Comparison of ENCODE assay signal across 17 cellular contexts in the genomic region with DNA sequence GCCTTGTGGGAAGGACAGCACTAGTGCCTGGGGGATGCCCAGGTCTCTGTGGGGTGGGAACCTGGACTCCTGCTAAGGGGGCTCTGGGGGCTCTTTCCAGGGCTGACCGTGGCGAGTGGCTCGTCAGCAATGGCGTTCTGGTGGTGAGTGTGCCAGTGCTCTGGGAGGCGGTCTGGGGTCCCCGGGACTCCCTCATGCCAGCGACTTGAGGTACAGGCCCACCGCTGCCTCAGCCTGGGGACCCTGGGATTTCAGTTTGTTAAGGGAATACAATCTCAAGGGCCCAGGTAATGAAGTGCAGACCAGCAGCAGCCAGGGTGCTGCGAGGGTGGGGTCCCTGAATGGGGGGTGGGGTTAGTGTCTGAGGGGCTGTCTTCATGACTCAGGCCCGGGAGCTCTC. TPM values are rescaled to one million over a fixed set of nuclear protein-coding genes. Genes with fewer than 3 reads are reported as not detected.
A peak's percentile ranks its signal among the peaks of the same experiment; 100 is the strongest.
DNase-seq lines count a peak whose midpoint lies in the region; ATAC-seq and TF ChIP-seq lines count a peak whose summit lies in the region.
"Had no signal": no experiment of that assay in that cellular context is flagged by ENCODE, and none has a peak within 500 bp of the region (broad histone marks: within the 10 kb centered on the region; RNA-seq: fewer than 3 reads in every experiment).

No MANE protein-coding gene starts in this region.

- ATAC-seq in HG02973 (IDR thresholded peaks at IDR 0.05; ENCODE audit: unreplicated experiment) (no peak), upper lobe of right lung (no peak), Right ventricle myocardium superior (ENCODE audit: poor library complexity) (no peak)
- ATAC-seq: A549; CD8-positive, alpha-beta T cell had no signal

- H2AK5ac ChIP-seq in mesenchymal stem cell (ENCODE audit: low read length, severe bottlenecking) (no peak overlapping the region), neuronal stem cell (ENCODE audit: low read depth, low read length) (no peak overlapping the region)

- H3K27ac ChIP-seq in BLaER1: peak overlapping the region; percentile 53; the same call in 1 of the 2 replicates
- H3K27ac ChIP-seq in RWPE1: peak overlapping the region; percentile 93
- H3K27ac ChIP-seq in mesenchymal stem cell (ENCODE audit: low read length, poor library complexity, severe bottlenecking): no peak overlapping the region
- no peak overlapping the region for H3K27ac ChIP-seq in neuronal stem cell (replicated peaks; ENCODE audit: low read length)
- no peak overlapping the region for H3K27ac ChIP-seq in upper lobe of right lung
- H3K27ac ChIP-seq in sigmoid colon: no peak overlapping the region
- H3K27ac ChIP-seq: 22Rv1, A549 had no signal

- no peak overlapping the region for H3K23ac ChIP-seq in mesenchymal stem cell (ENCODE audit: low read length in 2 of 2)
- H3K23ac ChIP-seq in neuronal stem cell (ENCODE audit: low read depth, low read length, poor library complexity): no peak overlapping the region

- no peak for TF ChIP-seq POLR2A in sigmoid colon (IDR thresholded peaks at IDR 0.05)

- 96% methylated on average over 10 of the region's 10 CpGs for WGBS in mesenchymal stem cell
- no CpG with 5 or more reads among the region's 10 CpGs for WGBS in neuronal stem cell (ENCODE audit: extremely low coverage in 2 of 2, insufficient read length in 2 of 2, insufficient replicate concordance in 1 of 2), 2 donors
- WGBS in sigmoid colon, 2 donors: 94 to 97% methylated on average over 10 of the region's 10 CpGs

- no peaks in the 10 kb centered on the region for H3K9me3 ChIP-seq in BLaER1
- no peaks in the 10 kb centered on the region for H3K9me3 ChIP-seq in mesenchymal stem cell (ENCODE audit: control insufficient read depth, low read length)
- H3K9me3 ChIP-seq in neuronal stem cell (replicated peaks in 1 of 2; ENCODE audit: control insufficient read depth in 2 of 2, insufficient read depth in 1 of 2, low read depth in 1 of 2, low read length in 2 of 2): no peaks in the 10 kb centered on the region
- H3K9me3 ChIP-seq in upper lobe of right lung: no peaks in the 10 kb centered on the region
- H3K9me3 ChIP-seq in sigmoid colon: no peaks in the 10 kb centered on the region
- H3K9me3 ChIP-seq: A549, Caco-2 had no signal

- no peak overlapping the region for H3K18ac ChIP-seq in mesenchymal stem cell (ENCODE audit: low read depth in 1 of 2, low read length in 2 of 2)
- peak overlapping the region; percentile 6 for H3K18ac ChIP-seq in neuronal stem cell (ENCODE audit: low read length)

- H3K4me1 ChIP-seq in BLaER1 (peaks cover 69% of the 10 kb centered on the region), mesenchymal stem cell (ENCODE audit: control insufficient read depth, insufficient read depth, low read depth, low read length) (peaks cover 1% of the 10 kb centered on the region), neuronal stem cell (ENCODE audit: control insufficient read depth in 2 of 2, insufficient read depth in 1 of 2, low read depth in 1 of 2, low read length in 2 of 2) (no peaks in the 10 kb centered on the region), upper lobe of right lung (peaks cover 12% of the 10 kb centered on the region), sigmoid colon (no peaks in the 10 kb centered on the region)
- H3K4me1 ChIP-seq: A549, Caco-2 had no signal

- no peak overlapping the region for H4K91ac ChIP-seq in mesenchymal stem cell (ENCODE audit: low read length)
- no peak overlapping the region for H4K91ac ChIP-seq in neuronal stem cell (ENCODE audit: low read depth, low read length, poor library complexity)

- no peak for TF ChIP-seq CTCF in RWPE1 (conservative IDR thresholded peaks at IDR 0.05; ENCODE audit: low read depth)
- no peak for TF ChIP-seq CTCF in upper lobe of right lung (IDR thresholded peaks at IDR 0.05)
- no peak for TF ChIP-seq CTCF in sigmoid colon (IDR thresholded peaks at IDR 0.05)

- intact Hi-C loops in upper lobe of right lung (cut with DNase I): no loop called here
- intact Hi-C loops in sigmoid colon (cut with DNase I): no loop called here
- intact Hi-C loops in Right ventricle myocardium superior (cut with DNase I): no loop called here

- TF ChIP-seq EP300 in sigmoid colon (IDR thresholded peaks at IDR 0.05): no peak

- H2BK120ac ChIP-seq in mesenchymal stem cell (ENCODE audit: low read depth, low read length): no peak overlapping the region
- no peak overlapping the region for H2BK120ac ChIP-seq in neuronal stem cell (ENCODE audit: low read depth, low read length)

- H3K36me3 ChIP-seq in BLaER1 (peaks cover 53% of the 10 kb centered on the region), mesenchymal stem cell (ENCODE audit: control insufficient read depth in 1 of 2, insufficient read depth in 2 of 2, low read depth in 1 of 2, low read length in 2 of 2) (peaks cover 2 to 61% of the 10 kb centered on the region in 2 experiments), neuronal stem cell (replicated peaks in 1 of 2; ENCODE audit: control insufficient read depth in 2 of 2, insufficient read depth in 2 of 2, low read length in 2 of 2) (peaks cover 13 to 35% of the 10 kb centered on the region in 2 donors), upper lobe of right lung (peaks cover 55% of the 10 kb centered on the region), sigmoid colon (peaks cover 0 to 73% (median 10%) of the 10 kb centered on the region in 4 donors)

- H3K4me3 ChIP-seq in BLaER1: no peak overlapping the region
- no peak overlapping the region for H3K4me3 ChIP-seq in mesenchymal stem cell (ENCODE audit: insufficient read depth in 1 of 2, low read depth in 1 of 2, low read length in 2 of 2)
- no peak overlapping the region for H3K4me3 ChIP-seq in neuronal stem cell (ENCODE audit: low read length in 2 of 2)
- no peak overlapping the region for H3K4me3 ChIP-seq in upper lobe of right lung
- no peak overlapping the region for H3K4me3 ChIP-seq in sigmoid colon
- H3K4me3 ChIP-seq: A549 had no signal

- H3K14ac ChIP-seq in mesenchymal stem cell (ENCODE audit: low read length in 2 of 2) (no peak overlapping the region), neuronal stem cell (ENCODE audit: low read length) (no peak overlapping the region)

- H3K79me1 ChIP-seq in mesenchymal stem cell (replicated peaks; ENCODE audit: low read length, poor library complexity, severe bottlenecking): no peaks in the 10 kb centered on the region
- peaks cover 7% of the 10 kb centered on the region for H3K79me1 ChIP-seq in neuronal stem cell (ENCODE audit: low read depth, low read length)

- POLR2A ChIA-PET in RWPE1 (lab: Yijun Ruan, JAX; ENCODE audit: low non-redundant PET): no interaction called here

- H4K8ac ChIP-seq in mesenchymal stem cell (ENCODE audit: low read length) (no peak overlapping the region), neuronal stem cell (ENCODE audit: low read depth, low read length) (no peak overlapping the region)

- no peaks in the 10 kb centered on the region for H3K27me3 ChIP-seq in BLaER1
- H3K27me3 ChIP-seq in mesenchymal stem cell (ENCODE audit: control insufficient read depth in 1 of 2, insufficient read depth in 1 of 2, low read length in 2 of 2): no peaks in the 10 kb centered on the region
- H3K27me3 ChIP-seq in neuronal stem cell (ENCODE audit: control insufficient read depth in 3 of 3, insufficient read depth in 3 of 3, low read depth in 1 of 3, low read length in 3 of 3): no peaks in the 10 kb centered on the region
- no peaks in the 10 kb centered on the region for H3K27me3 ChIP-seq in upper lobe of right lung
- H3K27me3 ChIP-seq in sigmoid colon: no peaks in the 10 kb centered on the region

- DNase-seq in RWPE1 (ENCODE audit: low spot score) (no peak), mesenchymal stem cell (no peak), neuronal stem cell (ENCODE audit: low spot score) (no peak), upper lobe of right lung (no peak), sigmoid colon (no peak), Right ventricle myocardium superior (no peak)
- DNase-seq: AML-193; Caco-2; Calu3; CD4-positive, alpha-beta T cell; CD8-positive, alpha-beta T cell; DMS79 treated with DMSO at 0.1 percent for 48 hours; GF-D8 had no signal

- H4K20me1 ChIP-seq in BLaER1: peaks cover 19% of the 10 kb centered on the region; the same call in 1 of the 2 replicates

- H2AFZ ChIP-seq in mesenchymal stem cell (ENCODE audit: low read depth, low read length): no peak overlapping the region
- H2AFZ ChIP-seq in neuronal stem cell (ENCODE audit: low read length): no peak overlapping the region

- H3K9ac ChIP-seq in BLaER1 (peak overlapping the region; percentile 23; the same call in 1 of the 2 replicates), mesenchymal stem cell (ENCODE audit: low read length) (no peak overlapping the region), neuronal stem cell (ENCODE audit: low read depth, low read length, poor library complexity) (peak overlapping the region; percentile 60)

- H3K4ac ChIP-seq in mesenchymal stem cell (ENCODE audit: low read depth in 1 of 2, low read length in 2 of 2): no peak overlapping the region
- no peak overlapping the region for H3K4ac ChIP-seq in neuronal stem cell (ENCODE audit: low read length)

- CTCF ChIA-PET in RWPE1 (lab: Yijun Ruan, JAX): no interaction called here

- H2BK5ac ChIP-seq in mesenchymal stem cell (ENCODE audit: low read depth, low read length, poor library complexity, severe bottlenecking) (no peak overlapping the region), neuronal stem cell (ENCODE audit: low read length) (peak overlapping the region; percentile 42)

- H2BK12ac ChIP-seq in mesenchymal stem cell (ENCODE audit: low read length in 2 of 2) (no peak overlapping the region), neuronal stem cell (ENCODE audit: low read length) (no peak overlapping the region)

- H2BK15ac ChIP-seq in mesenchymal stem cell (ENCODE audit: low read depth, poor library complexity, severe bottlenecking) (peak overlapping the region; percentile 8), neuronal stem cell (ENCODE audit: low read length) (no peak overlapping the region)

- H3K4me2 ChIP-seq in BLaER1: peak overlapping the region; percentile 73
- H3K4me2 ChIP-seq in mesenchymal stem cell (ENCODE audit: low read length, poor library complexity, severe bottlenecking): no peak overlapping the region
- H3K4me2 ChIP-seq in neuronal stem cell (ENCODE audit: insufficient read depth, low read length, poor library complexity, severe bottlenecking): no peak overlapping the region
- H3K4me2 ChIP-seq: A549 had no signal

RNA-seq across cellular contexts. Expression of a gene that starts 2.5 kb away (rescaled TPM):
- 3.3 TPM for polyA plus RNA-seq in mesenchymal stem cell (2013, experiment 1 of 2)
- polyA plus RNA-seq in mesenchymal stem cell (2013, experiment 2 of 2): 2.0 TPM
- polyA plus RNA-seq in neuronal stem cell (2013, experiment 1 of 2): 16.5 TPM
- 15.9 TPM for polyA plus RNA-seq in neuronal stem cell (2013, experiment 2 of 2)
- total RNA-seq in upper lobe of right lung (14.4 TPM), sigmoid colon (1 to 10 TPM; 1.6 to 5.3 (median 3.4) TPM), Right ventricle myocardium superior (3.6 TPM)
- polyA plus RNA-seq in sigmoid colon: 1 to 10 TPM in 1 of 3 donors, under 1 TPM in 1, not detected in 1; 0.92 to 6.5 TPM

RNA-seq across cellular contexts. Expression of a gene that starts 13.2 kb away (rescaled TPM):
- polyA plus RNA-seq in mesenchymal stem cell (2013, experiment 1 of 2): 2.6 TPM
- polyA plus RNA-seq in mesenchymal stem cell (2013, experiment 2 of 2): 2.5 TPM
- polyA plus RNA-seq in neuronal stem cell (2013, experiment 1 of 2): 14.4 TPM
- 14.3 TPM for polyA plus RNA-seq in neuronal stem cell (2013, experiment 2 of 2)
- total RNA-seq in upper lobe of right lung (36.7 TPM), sigmoid colon (10 to 100 TPM in 3 of 4 donors, 1 to 10 TPM in 1; 9.7 to 14.0 (median 12.1) TPM), Right ventricle myocardium superior (14.3 TPM)
- polyA plus RNA-seq in sigmoid colon: 10 to 100 TPM in 2 of 3 donors, 1 to 10 TPM in 1; 9.5 to 12.4 (median 10.2) TPM

RNA-seq across cellular contexts. Expression of a gene that starts 52.7 kb away (rescaled TPM):
- polyA plus RNA-seq in mesenchymal stem cell (2013, experiment 1 of 2): 0.32 TPM
- polyA plus RNA-seq in mesenchymal stem cell (2013, experiment 2 of 2): 0.29 TPM
- 0.08 TPM for polyA plus RNA-seq in neuronal stem cell (2013, experiment 1 of 2)
- polyA plus RNA-seq in neuronal stem cell (2013, experiment 2 of 2): 0.14 TPM
- 1.9 TPM for total RNA-seq in upper lobe of right lung
- total RNA-seq in sigmoid colon: 1 to 10 TPM in 1 of 4 donors, under 1 TPM in 3; under 0.01 to 1.7 (median 0.26) TPM
- polyA plus RNA-seq in sigmoid colon: 1 to 10 TPM in 1 of 3 donors, under 1 TPM in 2; 0.60 to 2.3 (median 0.92) TPM
- 3.4 TPM for total RNA-seq in Right ventricle myocardium superior

Comparison
In these comparisons a context has a peak if more than half of its experiments do, and no peak if none do; other contexts are left out.
1. H3K27ac ChIP-seq: peak in BLaER1 (single experiment) and RWPE1 (single experiment); none in mesenchymal stem cell (single experiment), neuronal stem cell (single experiment), upper lobe of right lung (single experiment) and sigmoid colon (0 of 4).